In the genomic region with DNA sequence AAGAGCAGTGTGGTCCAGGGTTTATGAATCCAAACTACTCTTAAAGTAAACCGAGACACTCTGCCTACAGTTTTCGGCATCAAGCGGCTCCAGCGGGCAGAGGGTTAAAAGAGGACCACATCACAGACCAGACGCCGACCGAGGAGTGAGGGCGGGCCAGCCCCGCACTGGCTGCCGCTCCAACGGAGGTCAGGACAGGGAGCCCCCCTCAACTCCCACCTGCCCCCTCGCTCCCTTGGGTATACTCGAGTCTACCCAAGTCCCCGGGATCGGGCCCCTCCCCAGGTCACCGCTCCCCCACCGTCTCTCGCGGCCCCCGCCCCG, we compare ENCODE assay signal across 8 cellular contexts. TPM values are rescaled to one million over a fixed set of nuclear protein-coding genes. Genes with fewer than 3 reads are reported as not detected.
A peak's percentile ranks its signal among the peaks of the same experiment; 100 is the strongest.
DNase-seq lines count a peak whose midpoint lies in the region; ATAC-seq and TF ChIP-seq lines count a peak whose summit lies in the region.

No MANE protein-coding gene starts in this region.

- H3K36me3 ChIP-seq in prostate gland = no peaks in the 10 kb centered on the region

- H3K9me3 ChIP-seq in prostate gland = no peaks in the 10 kb centered on the region

- H3K36me3 Mint-ChIP-seq in activated T-cell treated with anti-CD3 and anti-CD28 coated beads, Interleukin-2, amount 50 U/mL, for 72 hours (ENCODE audit: insufficient read depth in 2 of 2) = peaks cover 0 to 4% of the 10 kb centered on the region in 2 donors
- H3K36me3 Mint-ChIP-seq in activated T-helper 2 cell treated with anti-CD3 and anti-CD28 coated beads, Interferon-gamma antibody, Interleukin-2, Interleukin-4, amounts not matched to agents 10 μg/mL and 5 μg/mL and 100 μg/mL, durations not matched to agents 14 hours and 24 hours and 36 hours (ENCODE audit: low read depth) = peaks cover 23% of the 10 kb centered on the region

- H3K4me1 Mint-ChIP-seq in activated T-cell treated with anti-CD3 and anti-CD28 coated beads, Interleukin-2, amount 50 U/mL, for 72 hours (ENCODE audit: low read depth) = peaks cover 33% of the 10 kb centered on the region
- peaks cover 33% of the 10 kb centered on the region for H3K4me1 Mint-ChIP-seq in activated T-helper 2 cell treated with anti-CD3 and anti-CD28 coated beads, Interferon-gamma antibody, Interleukin-2, Interleukin-4, amounts not matched to agents 10 μg/mL and 5 μg/mL and 100 μg/mL, durations not matched to agents 14 hours and 24 hours and 36 hours (ENCODE audit: low read depth)

- intact Hi-C loops in activated T-helper 2 cell treated with anti-CD3 and anti-CD28 coated beads, Interferon-gamma antibody, Interleukin-2, Interleukin-4, amounts not matched to agents 10 μg/mL and 5 μg/mL and 100 μg/mL, durations not matched to agents 14 hours and 24 hours and 36 hours (cut with micrococcal nuclease) = loop anchor here (1.0 to 5.0 kb wide), 6 partner anchors 14 to 308 kb away; a partner anchor contains a TSS
- intact Hi-C loops in left cardiac atrium (cut with DNase I) (loop anchor here in 1 of 2 donors (10.0 kb wide), 1 partner anchor 49 kb away; a partner anchor contains a TSS), prostate gland (cut with DNase I) (loop anchor here (5.0 to 10.0 kb wide), 2 partner anchors 46 to 99 kb away; a partner anchor contains a TSS)

- H3K27me3 Mint-ChIP-seq in activated T-cell treated with anti-CD3 and anti-CD28 coated beads, Interleukin-2, amount 50 U/mL, for 72 hours (ENCODE audit: low read depth) = no peaks in the 10 kb centered on the region
- no peaks in the 10 kb centered on the region for H3K27me3 Mint-ChIP-seq in activated T-helper 2 cell treated with anti-CD3 and anti-CD28 coated beads, Interferon-gamma antibody, Interleukin-2, Interleukin-4, amounts not matched to agents 10 μg/mL and 5 μg/mL and 100 μg/mL, durations not matched to agents 14 hours and 24 hours and 36 hours (ENCODE audit: low read depth)

- ATAC-seq in activated T-cell treated with anti-CD3 and anti-CD28 coated beads, Interleukin-2, amount 50 U/mL, for 72 hours (replicated peaks in 1 of 2) = peak; percentile 52 to 53
- ATAC-seq in HG02884 (IDR thresholded peaks at IDR 0.05; ENCODE audit: unreplicated experiment) (peak; percentile 25), left cardiac atrium (peak; percentile 67 to 83)

- H3K4me1 ChIP-seq in prostate gland (replicated peaks) = no peaks in the 10 kb centered on the region

- H3K27ac Mint-ChIP-seq in activated T-cell treated with anti-CD3 and anti-CD28 coated beads, Interleukin-2, amount 50 U/mL, for 72 hours = peak overlapping the region; percentile 97
- peak overlapping the region; percentile 92 for H3K27ac Mint-ChIP-seq in activated T-helper 2 cell treated with anti-CD3 and anti-CD28 coated beads, Interferon-gamma antibody, Interleukin-2, Interleukin-4, amounts not matched to agents 10 μg/mL and 5 μg/mL and 100 μg/mL, durations not matched to agents 14 hours and 24 hours and 36 hours

- no peak for DNase-seq in activated T-cell treated with anti-CD3 and anti-CD28 coated beads, Interleukin-2, amount 50 U/mL, for 72 hours
- DNase-seq in activated T-cell treated with anti-CD3 and anti-CD28 coated beads, Interleukin-2, amount 50 U/mL, for 1 hour = no peak
- peak; percentile 65 to 74 for DNase-seq in NCI-H446 (lab: John Stamatoyannopoulos, UW)
- DNase-seq in activated T-helper 2 cell treated with anti-CD3 and anti-CD28 coated beads, Interferon-gamma antibody, Interleukin-2, Interleukin-4, amounts not matched to agents 10 μg/mL and 5 μg/mL and 100 μg/mL, durations not matched to agents 14 hours and 24 hours and 36 hours (ENCODE audit: low spot score) = no peak
- DNase-seq in left cardiac atrium = no peak
- no peak for DNase-seq in prostate gland (ENCODE audit: low spot score)
- no peak for DNase-seq in KG1 (lab: John Stamatoyannopoulos, UW)

- no peaks in the 10 kb centered on the region for H3K27me3 ChIP-seq in prostate gland (replicated peaks; ENCODE audit: insufficient read depth)

- no peak for TF ChIP-seq POLR2A in prostate gland (IDR thresholded peaks at IDR 0.05)

- H3K4me3 Mint-ChIP-seq in activated T-cell treated with anti-CD3 and anti-CD28 coated beads, Interleukin-2, amount 50 U/mL, for 72 hours = peak overlapping the region; percentile 86 to 98
- peak overlapping the region; percentile 95 for H3K4me3 Mint-ChIP-seq in activated T-helper 2 cell treated with anti-CD3 and anti-CD28 coated beads, Interferon-gamma antibody, Interleukin-2, Interleukin-4, amounts not matched to agents 10 μg/mL and 5 μg/mL and 100 μg/mL, durations not matched to agents 14 hours and 24 hours and 36 hours (ENCODE audit: low read depth)

- H3K27ac ChIP-seq in prostate gland = peak overlapping the region; percentile 95 to 98

- TF ChIP-seq CTCF in prostate gland (IDR thresholded peaks at IDR 0.05) = no peak

- H3K9me3 Mint-ChIP-seq in activated T-cell treated with anti-CD3 and anti-CD28 coated beads, Interleukin-2, amount 50 U/mL, for 72 hours = no peaks in the 10 kb centered on the region
- no peaks in the 10 kb centered on the region for H3K9me3 Mint-ChIP-seq in activated T-helper 2 cell treated with anti-CD3 and anti-CD28 coated beads, Interferon-gamma antibody, Interleukin-2, Interleukin-4, amounts not matched to agents 10 μg/mL and 5 μg/mL and 100 μg/mL, durations not matched to agents 14 hours and 24 hours and 36 hours

- peak overlapping the region; percentile 83 to 90 for H3K4me3 ChIP-seq in prostate gland

- WGBS in prostate gland = under 1% methylated on average over 21 of the region's 21 CpGs

RNA-seq across cellular contexts. Expression of a gene that starts 0.3 kb away (rescaled TPM):
- 10 to 100 TPM; 39.4 to 43.2 TPM for total RNA-seq in activated T-cell treated with anti-CD3 and anti-CD28 coated beads, Interleukin-2, amount 50 U/mL, for 72 hours
- 38.5 and 40.4 TPM in 2 replicates for total RNA-seq in activated T-helper 2 cell treated with anti-CD3 and anti-CD28 coated beads, Interferon-gamma antibody, Interleukin-2, Interleukin-4, amounts not matched to agents 10 μg/mL and 5 μg/mL and 100 μg/mL, durations not matched to agents 14 hours and 24 hours and 36 hours
- total RNA-seq in left cardiac atrium (10 to 100 TPM; 31.9 to 32.5 TPM), prostate gland (10 to 100 TPM; 31.3 to 54.6 TPM)

RNA-seq across cellular contexts. Expression of a gene that starts 10.9 kb away (rescaled TPM):
- not detected for total RNA-seq in activated T-cell treated with anti-CD3 and anti-CD28 coated beads, Interleukin-2, amount 50 U/mL, for 72 hours
- not detected in 2 replicates for total RNA-seq in activated T-helper 2 cell treated with anti-CD3 and anti-CD28 coated beads, Interferon-gamma antibody, Interleukin-2, Interleukin-4, amounts not matched to agents 10 μg/mL and 5 μg/mL and 100 μg/mL, durations not matched to agents 14 hours and 24 hours and 36 hours
- total RNA-seq in left cardiac atrium (not detected), prostate gland (1 to 10 TPM in 1 of 2 donors, not detected in 1; 1.4 TPM)

RNA-seq across cellular contexts. Expression of a gene that starts 50.1 kb away (rescaled TPM):
- total RNA-seq in activated T-cell treated with anti-CD3 and anti-CD28 coated beads, Interleukin-2, amount 50 U/mL, for 72 hours = 10 to 100 TPM; 60.4 to 70.1 TPM
- total RNA-seq in activated T-helper 2 cell treated with anti-CD3 and anti-CD28 coated beads, Interferon-gamma antibody, Interleukin-2, Interleukin-4, amounts not matched to agents 10 μg/mL and 5 μg/mL and 100 μg/mL, durations not matched to agents 14 hours and 24 hours and 36 hours = 60.9 and 61.1 TPM in 2 replicates
- total RNA-seq in left cardiac atrium = 10 to 100 TPM; 16.3 to 19.9 TPM
- total RNA-seq in prostate gland = 10 to 100 TPM; 26.3 to 63.8 TPM

Comparison
In these comparisons a context has a peak if more than half of its experiments do, and no peak if none do; other contexts are left out.
1. ATAC-seq: peak in every context shown above with its lines; median percentile 75 in left cardiac atrium; 52 in activated T-cell treated with anti-CD3 and anti-CD28 coated beads, Interleukin-2, amount 50 U/mL, for 72 hours; 25 in HG02884.
2. DNase-seq: peak in NCI-H446 (2 of 2); none in activated T-cell treated with anti-CD3 and anti-CD28 coated beads, Interleukin-2, amount 50 U/mL, for 72 hours (0 of 2), activated T-cell treated with anti-CD3 and anti-CD28 coated beads, Interleukin-2, amount 50 U/mL, for 1 hour (single experiment), activated T-helper 2 cell treated with anti-CD3 and anti-CD28 coated beads, Interferon-gamma antibody, Interleukin-2, Interleukin-4, amounts not matched to agents 10 μg/mL and 5 μg/mL and 100 μg/mL, durations not matched to agents 14 hours and 24 hours and 36 hours (single experiment), left cardiac atrium (single experiment), prostate gland (single experiment) and KG1 (single experiment).